ENCODE assay signal across 24 cellular contexts in genomic region chr18:1436199-1436598, GRCh38.
A peak's percentile ranks its signal among the peaks of the same experiment; 100 is the strongest.
DNase-seq lines count a peak whose midpoint lies in the region; ATAC-seq, FAIRE-seq and TF ChIP-seq lines count a peak whose summit lies in the region.
"Had no signal": no experiment of that assay in that cellular context is flagged by ENCODE, and none has a peak within 500 bp of the region (broad histone marks: within the 10 kb centered on the region; RNA-seq: fewer than 3 reads in every experiment).

No MANE protein-coding gene starts in this region.

- H3K4me3 ChIP-seq in GM23338 (no peak overlapping the region), H1 (ENCODE audit: extremely low read depth in 1 of 4, insufficient read depth in 2 of 4, low read depth in 3 of 4, low read length in 4 of 4) (no peak overlapping the region), lower lobe of right lung (no peak overlapping the region), upper lobe of right lung (no peak overlapping the region), HAP-1 (no peak overlapping the region)
- no peak overlapping the region for H3K4me3 ChIP-seq in naive thymus-derived CD4-positive, alpha-beta T cell (ENCODE audit: low read length)
- H3K4me3 ChIP-seq: A549; BLaER1 treated with 17β-estradiol and CSF1 and Interleukin-3, amounts not matched to agents 10 nM and 100 nM; GM12878 had no signal

- no peak overlapping the region for H2BK120ac ChIP-seq in H1 (replicated peaks; ENCODE audit: low read depth, low read length)

- no peak overlapping the region for H2BK12ac ChIP-seq in H1 (ENCODE audit: low read depth, low read length)

- no peaks in the 10 kb centered on the region for H3K4me1 ChIP-seq in GM23338 (ENCODE audit: insufficient read depth)
- no peaks in the 10 kb centered on the region; a peak in 1 of 7 replicates for H3K4me1 ChIP-seq in H1 (replicated peaks in 1 of 4; ENCODE audit: control insufficient read depth in 3 of 4, insufficient read depth in 4 of 4, low read length in 3 of 4)
- H3K4me1 ChIP-seq in lower lobe of right lung = no peaks in the 10 kb centered on the region
- H3K4me1 ChIP-seq in upper lobe of right lung = no peaks in the 10 kb centered on the region
- no peaks in the 10 kb centered on the region for H3K4me1 ChIP-seq in HAP-1
- H3K4me1 ChIP-seq in naive thymus-derived CD4-positive, alpha-beta T cell (ENCODE audit: control insufficient read depth in 2 of 2, insufficient read depth in 2 of 2, low read length in 2 of 2) = no peaks in the 10 kb centered on the region
- H3K4me1 ChIP-seq: A549, Caco-2 had no signal

- H4K5ac ChIP-seq in H1 (ENCODE audit: insufficient read length, low read depth, low read length) = no peak overlapping the region

- H3K27me3 Mint-ChIP-seq in GM23338 (ENCODE audit: insufficient read depth, low read depth, poor library complexity) = peaks cover 2% of the 10 kb centered on the region
- no peaks in the 10 kb centered on the region for H3K27me3 Mint-ChIP-seq in naive thymus-derived CD4-positive, alpha-beta T cell
- H3K27me3 Mint-ChIP-seq: B cell; CD4-positive, alpha-beta T cell had no signal

- H2BK5ac ChIP-seq in H1 (ENCODE audit: low read depth, low read length) = no peak overlapping the region

- H3K36me3 ChIP-seq in GM23338 (ENCODE audit: insufficient read depth) (no peaks in the 10 kb centered on the region), H1 (ENCODE audit: control insufficient read depth in 2 of 4, insufficient read depth in 4 of 4, low read length in 3 of 4) (no peaks in the 10 kb centered on the region), lower lobe of right lung (no peaks in the 10 kb centered on the region), upper lobe of right lung (no peaks in the 10 kb centered on the region), HAP-1 (replicated peaks) (no peaks in the 10 kb centered on the region)
- H3K36me3 ChIP-seq in naive thymus-derived CD4-positive, alpha-beta T cell (ENCODE audit: control insufficient read depth in 2 of 3, insufficient read depth in 3 of 3, low read length in 3 of 3) = no peaks in the 10 kb centered on the region
- H3K36me3 ChIP-seq: BLaER1 treated with 17β-estradiol and CSF1 and Interleukin-3, amounts not matched to agents 10 nM and 100 nM had no signal

- H2AK5ac ChIP-seq in H1 (ENCODE audit: low read depth, low read length) = no peak overlapping the region

- H3K9me2 ChIP-seq in GM23338 (ENCODE audit: insufficient read depth) = no peaks in the 10 kb centered on the region

- POLR2A ChIA-PET in H1 (lab: Charles Lee; ENCODE audit: partially characterized antibody) = no interaction called here
- POLR2A ChIA-PET in naive thymus-derived CD4-positive, alpha-beta T cell (lab: Charles Lee) = no interaction called here

- intact Hi-C loops in lower lobe of right lung (cut with DNase I) = no loop called here
- intact Hi-C loops in upper lobe of right lung (cut with DNase I) = no loop called here
- intact Hi-C loops in naive thymus-derived CD4-positive, alpha-beta T cell (cut with micrococcal nuclease) = no loop called here

- no peak overlapping the region for H3K23ac ChIP-seq in H1 (ENCODE audit: insufficient read length)

- no peak overlapping the region for H3K9ac ChIP-seq in H1 (replicated peaks in 1 of 4; ENCODE audit: extremely low read depth in 1 of 4, low read depth in 3 of 4, low read length in 3 of 4)
- H3K9ac ChIP-seq: BLaER1 treated with 17β-estradiol and CSF1 and Interleukin-3, amounts not matched to agents 10 nM and 100 nM had no signal

- DNase-seq in GM23338 (ENCODE audit: low spot score) (no peak), H1 (ENCODE audit: low read depth in 1 of 2, low spot score in 2 of 2) (no peak), lower lobe of right lung (no peak), upper lobe of right lung (no peak), HAP-1 (ENCODE audit: low spot score in 2 of 2) (no peak), NCI-H1092 (lab: John Stamatoyannopoulos, UW) (no peak)
- DNase-seq in naive thymus-derived CD4-positive, alpha-beta T cell = no peak
- DNase-seq: AML-193; Caco-2; Calu3; CD4-positive, alpha-beta T cell; CD8-positive, alpha-beta T cell; DMS79; DND-41; EL; GDM1 had no signal

- in situ Hi-C loops in HAP-1 (cut with MboI; ENCODE audit: low sequenced_read_pairs) = no loop called here

- H3K4me2 ChIP-seq in GM23338 (no peak overlapping the region), H1 (ENCODE audit: insufficient read depth in 1 of 2, low read depth in 2 of 2, low read length in 2 of 2) (no peak overlapping the region)
- H3K4me2 ChIP-seq: A549; BLaER1 treated with 17β-estradiol and CSF1 and Interleukin-3, amounts not matched to agents 10 nM and 100 nM had no signal

- H3K9me3 ChIP-seq in H1 (ENCODE audit: insufficient read depth in 2 of 2, low read depth in 1 of 2, low read length in 1 of 2) (no peaks in the 10 kb centered on the region), lower lobe of right lung (no peaks in the 10 kb centered on the region), upper lobe of right lung (no peaks in the 10 kb centered on the region), HAP-1 (no peaks in the 10 kb centered on the region)
- H3K9me3 ChIP-seq in naive thymus-derived CD4-positive, alpha-beta T cell (ENCODE audit: control insufficient read depth in 2 of 3, low read length in 3 of 3) = no peaks in the 10 kb centered on the region
- H3K9me3 ChIP-seq: A549; BLaER1 treated with 17β-estradiol and CSF1 and Interleukin-3, amounts not matched to agents 10 nM and 100 nM; Caco-2 had no signal

- TF ChIP-seq CTCF in GM23338 (conservative IDR thresholded peaks at IDR 0.05; ENCODE audit: low read depth in 2 of 2) = no peak
- TF ChIP-seq CTCF in H1 (IDR thresholded peaks at IDR 0.05; ENCODE audit: control extremely low read depth in 1 of 3, insufficient read depth in 1 of 3, low read depth in 1 of 3, low read length in 3 of 3) = no peak
- TF ChIP-seq CTCF in lower lobe of right lung (IDR thresholded peaks at IDR 0.05) = no peak
- no peak for TF ChIP-seq CTCF in upper lobe of right lung (IDR thresholded peaks at IDR 0.05)

- H2BK15ac ChIP-seq in H1 (ENCODE audit: low read length) = no peak overlapping the region

- no peak overlapping the region for H3K27ac ChIP-seq in GM23338 (ENCODE audit: low read depth)
- no peak overlapping the region for H3K27ac ChIP-seq in H1 (ENCODE audit: low read depth, low read length)
- H3K27ac ChIP-seq in lower lobe of right lung = no peak overlapping the region
- H3K27ac ChIP-seq in upper lobe of right lung = no peak overlapping the region
- H3K27ac ChIP-seq in naive thymus-derived CD4-positive, alpha-beta T cell (ENCODE audit: low read depth, low read length) = no peak overlapping the region
- H3K27ac ChIP-seq: 22Rv1; A549; BLaER1 treated with 17β-estradiol and CSF1 and Interleukin-3, amounts not matched to agents 10 nM and 100 nM; C4-2B had no signal

- H3K27me3 ChIP-seq in GM23338 (ENCODE audit: insufficient read depth) (no peaks in the 10 kb centered on the region), H1 (replicated peaks in 1 of 4; ENCODE audit: control insufficient read depth in 3 of 4, extremely low read depth in 1 of 4, insufficient read depth in 3 of 4, low read length in 3 of 4) (no peaks in the 10 kb centered on the region; a peak in 1 of 7 replicates), lower lobe of right lung (ENCODE audit: low read depth) (no peaks in the 10 kb centered on the region), upper lobe of right lung (no peaks in the 10 kb centered on the region), HAP-1 (ENCODE audit: low read depth) (no peaks in the 10 kb centered on the region; the same call in 1 of the 2 replicates)
- no peaks in the 10 kb centered on the region for H3K27me3 ChIP-seq in naive thymus-derived CD4-positive, alpha-beta T cell (ENCODE audit: control insufficient read depth in 2 of 2, insufficient read depth in 2 of 2, low read length in 2 of 2)
- H3K27me3 ChIP-seq: BLaER1 treated with 17β-estradiol and CSF1 and Interleukin-3, amounts not matched to agents 10 nM and 100 nM had no signal

- no peaks in the 10 kb centered on the region for H3K23me2 ChIP-seq in H1 (ENCODE audit: low read depth, low read length)

- H2BK20ac ChIP-seq in H1 (ENCODE audit: low read length) = no peak overlapping the region

- H2AFZ ChIP-seq in GM23338 (peak overlapping the region; percentile 54; the same call in 1 of the 2 replicates), H1 (ENCODE audit: low read length) (0 out of 2 replicates have a peak overlapping the region, but pooled peaks have one; percentile 62)

- no peak overlapping the region for H4K8ac ChIP-seq in H1 (ENCODE audit: extremely low read depth, insufficient read depth, low read length)

- FAIRE-seq in H1 (lab: Jason Lieb, UNC) = no peak
- FAIRE-seq: A549, GM12878, GM12892, GM19239 had no signal

- no peaks in the 10 kb centered on the region for H4K20me1 ChIP-seq in GM23338 (replicated peaks; ENCODE audit: insufficient read depth)
- H4K20me1 ChIP-seq in H1 (replicated peaks in 1 of 2; ENCODE audit: control insufficient read depth in 1 of 2, insufficient read depth in 2 of 2, low read length in 2 of 2) = no peaks in the 10 kb centered on the region
- H4K20me1 ChIP-seq: BLaER1 treated with 17β-estradiol and CSF1 and Interleukin-3, amounts not matched to agents 10 nM and 100 nM had no signal

- H3K4ac ChIP-seq in H1 (replicated peaks; ENCODE audit: insufficient read length, low read depth, low read length) = no peak overlapping the region

- no peak for TF ChIP-seq POLR2A in H1 (IDR thresholded peaks at IDR 0.05; ENCODE audit: control extremely low read depth in 1 of 2, low read depth in 2 of 2, low read length in 2 of 2)

- H3K14ac ChIP-seq in H1 (ENCODE audit: insufficient read length) = no peak overlapping the region

- WGBS in H1 (ENCODE audit: extremely low coverage in 1 of 2, insufficient coverage in 1 of 2, insufficient read length in 1 of 2, insufficient replicate concordance in 2 of 2, low coverage in 1 of 2, low lambda C conversion rate in 2 of 2, missing lambda C conversion rate in 1 of 2), 2 experiments = 84% methylated on average over 5 of the region's 5 CpGs; no CpG with 5 or more reads in 1 of the 2 experiments

- CTCF ChIA-PET in H1 (lab: Charles Lee; ENCODE audit: partially characterized antibody) = no interaction called here
- CTCF ChIA-PET in naive thymus-derived CD4-positive, alpha-beta T cell (lab: Charles Lee) = no interaction called here

- H3K79me1 ChIP-seq in H1 (ENCODE audit: low read depth, low read length) = no peaks in the 10 kb centered on the region

- no peak for TF ChIP-seq RAD21 in H1 (IDR thresholded peaks at IDR 0.05 in 1 of 2, conservative IDR thresholded peaks at IDR 0.05 in 1 of 2; ENCODE audit: low read depth in 2 of 2, low read length in 2 of 2)

- no peaks in the 10 kb centered on the region for H3K9me3 Mint-ChIP-seq in GM23338
- H3K9me3 Mint-ChIP-seq in naive thymus-derived CD4-positive, alpha-beta T cell = peaks cover 0 to 11% (median 0%) of the 10 kb centered on the region in 11 donors
- H3K9me3 Mint-ChIP-seq: CD4-positive, alpha-beta T cell had no signal

- H4K91ac ChIP-seq in H1 (replicated peaks; ENCODE audit: insufficient read length, low read length) = no peak overlapping the region

- no peaks in the 10 kb centered on the region for H3K79me2 ChIP-seq in GM23338 (replicated peaks; ENCODE audit: insufficient read depth)
- H3K79me2 ChIP-seq in H1 (ENCODE audit: control insufficient read depth in 1 of 2, insufficient read depth in 2 of 2, low read length in 2 of 2) = no peaks in the 10 kb centered on the region

- TF ChIP-seq EP300 in H1 (IDR thresholded peaks at IDR 0.05; ENCODE audit: borderline replicate concordance in 1 of 2, low read depth in 2 of 2, low read length in 2 of 2) = no peak

- no peaks in the 10 kb centered on the region for H3K36me3 Mint-ChIP-seq in GM23338 (ENCODE audit: low read depth)
- H3K36me3 Mint-ChIP-seq in naive thymus-derived CD4-positive, alpha-beta T cell = no peaks in the 10 kb centered on the region
- H3K36me3 Mint-ChIP-seq: CD8-positive, alpha-beta T cell had no signal

- no peak overlapping the region for H3K56ac ChIP-seq in H1 (replicated peaks; ENCODE audit: insufficient read length, low read depth, low read length)

- H3K18ac ChIP-seq in H1 (ENCODE audit: extremely low read depth, low read length) = no peak overlapping the region

- ATAC-seq in GM23338 (no peak), lower lobe of right lung (peak; percentile 43 to 74), upper lobe of right lung (peak; percentile 48)
- no peak for ATAC-seq in naive thymus-derived CD4-positive, alpha-beta T cell
- ATAC-seq: A549; CD8-positive, alpha-beta T cell; GM12878 had no signal

- H3K27ac Mint-ChIP-seq in GM23338 = no peak overlapping the region
- no peak overlapping the region for H3K27ac Mint-ChIP-seq in naive thymus-derived CD4-positive, alpha-beta T cell
- H3K27ac Mint-ChIP-seq: B cell; CD4-positive, alpha-beta T cell; CD8-positive, alpha-beta T cell had no signal

- H3F3A ChIP-seq in GM23338 (replicated peaks; ENCODE audit: low read depth) = no peaks in the 10 kb centered on the region

- no peak overlapping the region for H3K4me3 Mint-ChIP-seq in GM23338
- H3K4me3 Mint-ChIP-seq in naive thymus-derived CD4-positive, alpha-beta T cell = no peak overlapping the region
- H3K4me3 Mint-ChIP-seq: B cell; CD4-positive, alpha-beta T cell; CD8-positive, alpha-beta T cell had no signal

- no peaks in the 10 kb centered on the region for H3K4me1 Mint-ChIP-seq in GM23338
- no peaks in the 10 kb centered on the region for H3K4me1 Mint-ChIP-seq in naive thymus-derived CD4-positive, alpha-beta T cell
- H3K4me1 Mint-ChIP-seq: B cell had no signal

Comparison
In these comparisons a context has a peak if more than half of its experiments do, and no peak if none do; other contexts are left out.
1. ATAC-seq: peak in lower lobe of right lung (2 of 2) and upper lobe of right lung (single experiment); none in GM23338 (single experiment) and naive thymus-derived CD4-positive, alpha-beta T cell (single experiment).